Comparison of ENCODE assay signal across 1 cellular context in the genomic region with DNA sequence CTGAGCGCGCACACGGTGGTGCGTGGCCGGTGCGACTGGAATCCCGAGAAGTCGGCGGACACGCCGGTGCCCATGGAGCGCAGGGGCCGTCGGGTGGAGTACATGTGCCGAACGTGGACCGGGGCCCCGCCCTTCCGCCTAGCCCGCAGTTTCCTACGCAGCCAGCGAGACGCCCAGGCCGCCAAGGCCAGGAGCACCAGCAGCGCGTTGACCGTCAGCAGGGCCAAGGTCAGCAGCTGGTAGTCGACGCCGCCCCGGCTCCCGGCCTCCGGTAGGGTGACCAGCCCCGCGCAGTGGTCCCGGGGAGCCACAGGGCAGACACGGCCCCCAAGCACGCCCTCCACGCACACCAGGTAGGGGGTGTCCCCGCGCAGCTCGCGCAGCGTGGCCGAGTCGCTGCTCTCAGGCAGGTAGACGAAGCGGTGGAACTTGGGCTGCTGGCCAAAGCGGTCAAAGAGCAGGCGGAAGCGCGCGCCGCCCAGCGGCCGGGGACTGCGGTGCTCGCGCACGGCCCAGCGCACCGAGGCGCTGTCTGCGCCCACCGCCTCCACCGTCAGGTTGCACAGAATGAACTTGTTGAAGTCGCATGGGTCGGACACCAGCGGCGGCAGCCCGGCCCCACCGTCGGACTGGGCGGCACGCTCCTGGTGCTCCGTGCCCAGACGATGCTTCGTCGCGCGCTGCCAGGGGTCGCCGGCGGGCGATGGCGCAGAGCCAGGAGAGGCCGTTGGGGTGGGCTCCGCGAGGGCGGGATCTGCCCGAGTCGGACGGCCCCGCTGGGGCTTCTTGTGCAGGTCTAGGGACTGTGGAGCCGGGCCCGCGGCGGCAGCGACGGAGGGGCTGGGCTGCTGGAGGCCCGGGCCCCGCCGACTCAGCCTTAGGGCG.
TF ChIP-seq lines count a peak whose summit lies in the region.

No MANE protein-coding gene starts in this region.

TF ChIP-seq in H1, 55 proteins besides CTCF, POLR2A, EP300 and RAD21:
- TF ChIP-seq CBX8 (IDR thresholded peaks at IDR 0.05; ENCODE audit: borderline replicate concordance, low read depth, low read length) (no peak), RXRA (IDR thresholded peaks at IDR 0.05; ENCODE audit: insufficient read depth, low read depth, low read length) (no peak), TBP (IDR thresholded peaks at IDR 0.05; ENCODE audit: low read depth, low read length) (no peak; the same call in 1 of the 2 replicates), SRF (IDR thresholded peaks at IDR 0.05; ENCODE audit: low read depth, low read length) (no peak), SP1 (IDR thresholded peaks at IDR 0.05; ENCODE audit: low read depth, low read length) (no peak), SP4 (IDR thresholded peaks at IDR 0.05; ENCODE audit: low read length) (no peak), RNF2 (IDR thresholded peaks at IDR 0.05; ENCODE audit: borderline replicate concordance, low read depth, low read length, missing control alignments, poor library complexity, severe bottlenecking) (no peak), JUND (IDR thresholded peaks at IDR 0.05; ENCODE audit: low read length) (no peak; the same call in 1 of the 2 replicates), ZNF274 (IDR thresholded peaks at IDR 0.05; ENCODE audit: borderline replicate concordance, extremely low read depth, low read length) (no peak), CREB1 (IDR thresholded peaks at IDR 0.05) (no peak), PHF8 (conservative IDR thresholded peaks at IDR 0.05; ENCODE audit: low read depth, low read length) (peak; percentile 36; the same call in 1 of the 2 replicates), TAF7 (optimal IDR thresholded peaks at IDR 0.05; ENCODE audit: borderline replicate concordance, low read depth, low read length) (no peak), SP2 (IDR thresholded peaks at IDR 0.05; ENCODE audit: low read length) (no peak), TAF1 (IDR thresholded peaks at IDR 0.05; ENCODE audit: low read depth, low read length) (0 out of 2 replicates have a peak, but pooled peaks have one; percentile 22), CHD1 (IDR thresholded peaks at IDR 0.05; ENCODE audit: low read depth, low read length) (no peak), POU5F1 (IDR thresholded peaks at IDR 0.05; ENCODE audit: low read depth, low read length) (no peak), SIRT6 (IDR thresholded peaks at IDR 0.05; ENCODE audit: low read length) (no peak), SIN3A (conservative IDR thresholded peaks at IDR 0.05 in 1 of 2, IDR thresholded peaks at IDR 0.05 in 1 of 2; ENCODE audit: low read depth in 1 of 2, low read length in 2 of 2) (peak in 1 of 2 experiments; percentile 12; a peak in 1 of 4 replicates), KDM4A (IDR thresholded peaks at IDR 0.05; ENCODE audit: low read depth, low read length, severe bottlenecking) (peak; percentile 75), BACH1 (IDR thresholded peaks at IDR 0.05; ENCODE audit: low read length) (no peak), GTF2F1 (IDR thresholded peaks at IDR 0.05; ENCODE audit: borderline replicate concordance, low read depth, low read length) (no peak), TEAD4 (IDR thresholded peaks at IDR 0.05; ENCODE audit: low read depth, low read length) (no peak), YY1 (IDR thresholded peaks at IDR 0.05; ENCODE audit: low read depth, low read length) (no peak), RBBP5 (IDR thresholded peaks at IDR 0.05; ENCODE audit: borderline replicate concordance, low read depth, low read length) (no peak), KDM1A (IDR thresholded peaks at IDR 0.05; ENCODE audit: borderline replicate concordance, low read length) (no peak), CBX5 (IDR thresholded peaks at IDR 0.05; ENCODE audit: low read depth, low read length) (no peak), MAFK (IDR thresholded peaks at IDR 0.05; ENCODE audit: low read depth, low read length) (no peak), POLR2AphosphoS5 (IDR thresholded peaks at IDR 0.05; ENCODE audit: low read depth, low read length) (peak; percentile 40; the same call in 1 of the 2 replicates), HDAC6 (IDR thresholded peaks at IDR 0.05; ENCODE audit: low read depth, low read length) (no peak), TCF12 (IDR thresholded peaks at IDR 0.05; ENCODE audit: low read depth, low read length) (peak; percentile 29; the same call in 1 of the 2 replicates), ASH2L (IDR thresholded peaks at IDR 0.05; ENCODE audit: low read length) (peak; percentile 81), SUZ12 (IDR thresholded peaks at IDR 0.05; ENCODE audit: low read length) (no peak), HDAC2 (IDR thresholded peaks at IDR 0.05; ENCODE audit: borderline replicate concordance in 1 of 2, low read depth in 2 of 2, low read length in 2 of 2) (no peak; a peak in 1 of 4 replicates), ATF3 (IDR thresholded peaks at IDR 0.05; ENCODE audit: insufficient read depth, low read depth, low read length) (no peak), EGR1 (IDR thresholded peaks at IDR 0.05; ENCODE audit: borderline replicate concordance, low read depth, low read length) (no peak), KDM5A (IDR thresholded peaks at IDR 0.05; ENCODE audit: low read length) (no peak), FOSL1 (IDR thresholded peaks at IDR 0.05; ENCODE audit: insufficient read depth, low read depth, low read length) (no peak), EZH2 (IDR thresholded peaks at IDR 0.05; ENCODE audit: low read depth, low read length, severe bottlenecking) (no peak), GABPA (IDR thresholded peaks at IDR 0.05; ENCODE audit: borderline replicate concordance, insufficient read depth, low read length) (0 out of 2 replicates have a peak, but pooled peaks have one; percentile 23)
- TF ChIP-seq, protein P1, sequence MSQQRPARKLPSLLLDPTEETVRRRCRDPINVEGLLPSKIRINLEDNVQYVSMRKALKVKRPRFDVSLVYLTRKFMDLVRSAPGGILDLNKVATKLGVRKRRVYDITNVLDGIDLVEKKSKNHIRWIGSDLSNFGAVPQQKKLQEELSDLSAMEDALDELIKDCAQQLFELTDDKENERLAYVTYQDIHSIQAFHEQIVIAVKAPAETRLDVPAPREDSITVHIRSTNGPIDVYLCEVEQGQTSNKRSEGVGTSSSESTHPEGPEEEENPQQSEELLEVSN (IDR thresholded peaks at IDR 0.05): peak; percentile 86
- TF ChIP-seq, protein P2, sequence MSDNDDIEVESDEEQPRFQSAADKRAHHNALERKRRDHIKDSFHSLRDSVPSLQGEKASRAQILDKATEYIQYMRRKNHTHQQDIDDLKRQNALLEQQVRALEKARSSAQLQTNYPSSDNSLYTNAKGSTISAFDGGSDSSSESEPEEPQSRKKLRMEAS (IDR thresholded peaks at IDR 0.05): peak; percentile 94
- TF ChIP-seq, protein P3, sequence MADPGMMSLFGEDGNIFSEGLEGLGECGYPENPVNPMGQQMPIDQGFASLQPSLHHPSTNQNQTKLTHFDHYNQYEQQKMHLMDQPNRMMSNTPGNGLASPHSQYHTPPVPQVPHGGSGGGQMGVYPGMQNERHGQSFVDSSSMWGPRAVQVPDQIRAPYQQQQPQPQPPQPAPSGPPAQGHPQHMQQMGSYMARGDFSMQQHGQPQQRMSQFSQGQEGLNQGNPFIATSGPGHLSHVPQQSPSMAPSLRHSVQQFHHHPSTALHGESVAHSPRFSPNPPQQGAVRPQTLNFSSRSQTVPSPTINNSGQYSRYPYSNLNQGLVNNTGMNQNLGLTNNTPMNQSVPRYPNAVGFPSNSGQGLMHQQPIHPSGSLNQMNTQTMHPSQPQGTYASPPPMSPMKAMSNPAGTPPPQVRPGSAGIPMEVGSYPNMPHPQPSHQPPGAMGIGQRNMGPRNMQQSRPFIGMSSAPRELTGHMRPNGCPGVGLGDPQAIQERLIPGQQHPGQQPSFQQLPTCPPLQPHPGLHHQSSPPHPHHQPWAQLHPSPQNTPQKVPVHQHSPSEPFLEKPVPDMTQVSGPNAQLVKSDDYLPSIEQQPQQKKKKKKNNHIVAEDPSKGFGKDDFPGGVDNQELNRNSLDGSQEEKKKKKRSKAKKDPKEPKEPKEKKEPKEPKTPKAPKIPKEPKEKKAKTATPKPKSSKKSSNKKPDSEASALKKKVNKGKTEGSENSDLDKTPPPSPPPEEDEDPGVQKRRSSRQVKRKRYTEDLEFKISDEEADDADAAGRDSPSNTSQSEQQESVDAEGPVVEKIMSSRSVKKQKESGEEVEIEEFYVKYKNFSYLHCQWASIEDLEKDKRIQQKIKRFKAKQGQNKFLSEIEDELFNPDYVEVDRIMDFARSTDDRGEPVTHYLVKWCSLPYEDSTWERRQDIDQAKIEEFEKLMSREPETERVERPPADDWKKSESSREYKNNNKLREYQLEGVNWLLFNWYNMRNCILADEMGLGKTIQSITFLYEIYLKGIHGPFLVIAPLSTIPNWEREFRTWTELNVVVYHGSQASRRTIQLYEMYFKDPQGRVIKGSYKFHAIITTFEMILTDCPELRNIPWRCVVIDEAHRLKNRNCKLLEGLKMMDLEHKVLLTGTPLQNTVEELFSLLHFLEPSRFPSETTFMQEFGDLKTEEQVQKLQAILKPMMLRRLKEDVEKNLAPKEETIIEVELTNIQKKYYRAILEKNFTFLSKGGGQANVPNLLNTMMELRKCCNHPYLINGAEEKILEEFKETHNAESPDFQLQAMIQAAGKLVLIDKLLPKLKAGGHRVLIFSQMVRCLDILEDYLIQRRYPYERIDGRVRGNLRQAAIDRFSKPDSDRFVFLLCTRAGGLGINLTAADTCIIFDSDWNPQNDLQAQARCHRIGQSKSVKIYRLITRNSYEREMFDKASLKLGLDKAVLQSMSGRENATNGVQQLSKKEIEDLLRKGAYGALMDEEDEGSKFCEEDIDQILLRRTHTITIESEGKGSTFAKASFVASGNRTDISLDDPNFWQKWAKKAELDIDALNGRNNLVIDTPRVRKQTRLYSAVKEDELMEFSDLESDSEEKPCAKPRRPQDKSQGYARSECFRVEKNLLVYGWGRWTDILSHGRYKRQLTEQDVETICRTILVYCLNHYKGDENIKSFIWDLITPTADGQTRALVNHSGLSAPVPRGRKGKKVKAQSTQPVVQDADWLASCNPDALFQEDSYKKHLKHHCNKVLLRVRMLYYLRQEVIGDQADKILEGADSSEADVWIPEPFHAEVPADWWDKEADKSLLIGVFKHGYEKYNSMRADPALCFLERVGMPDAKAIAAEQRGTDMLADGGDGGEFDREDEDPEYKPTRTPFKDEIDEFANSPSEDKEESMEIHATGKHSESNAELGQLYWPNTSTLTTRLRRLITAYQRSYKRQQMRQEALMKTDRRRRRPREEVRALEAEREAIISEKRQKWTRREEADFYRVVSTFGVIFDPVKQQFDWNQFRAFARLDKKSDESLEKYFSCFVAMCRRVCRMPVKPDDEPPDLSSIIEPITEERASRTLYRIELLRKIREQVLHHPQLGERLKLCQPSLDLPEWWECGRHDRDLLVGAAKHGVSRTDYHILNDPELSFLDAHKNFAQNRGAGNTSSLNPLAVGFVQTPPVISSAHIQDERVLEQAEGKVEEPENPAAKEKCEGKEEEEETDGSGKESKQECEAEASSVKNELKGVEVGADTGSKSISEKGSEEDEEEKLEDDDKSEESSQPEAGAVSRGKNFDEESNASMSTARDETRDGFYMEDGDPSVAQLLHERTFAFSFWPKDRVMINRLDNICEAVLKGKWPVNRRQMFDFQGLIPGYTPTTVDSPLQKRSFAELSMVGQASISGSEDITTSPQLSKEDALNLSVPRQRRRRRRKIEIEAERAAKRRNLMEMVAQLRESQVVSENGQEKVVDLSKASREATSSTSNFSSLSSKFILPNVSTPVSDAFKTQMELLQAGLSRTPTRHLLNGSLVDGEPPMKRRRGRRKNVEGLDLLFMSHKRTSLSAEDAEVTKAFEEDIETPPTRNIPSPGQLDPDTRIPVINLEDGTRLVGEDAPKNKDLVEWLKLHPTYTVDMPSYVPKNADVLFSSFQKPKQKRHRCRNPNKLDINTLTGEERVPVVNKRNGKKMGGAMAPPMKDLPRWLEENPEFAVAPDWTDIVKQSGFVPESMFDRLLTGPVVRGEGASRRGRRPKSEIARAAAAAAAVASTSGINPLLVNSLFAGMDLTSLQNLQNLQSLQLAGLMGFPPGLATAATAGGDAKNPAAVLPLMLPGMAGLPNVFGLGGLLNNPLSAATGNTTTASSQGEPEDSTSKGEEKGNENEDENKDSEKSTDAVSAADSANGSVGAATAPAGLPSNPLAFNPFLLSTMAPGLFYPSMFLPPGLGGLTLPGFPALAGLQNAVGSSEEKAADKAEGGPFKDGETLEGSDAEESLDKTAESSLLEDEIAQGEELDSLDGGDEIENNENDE (IDR thresholded peaks at IDR 0.05; ENCODE audit: insufficient replicate concordance, low read length): no peak
TF ChIP-seq in H1: peak in this region for 10.
